ENCODE assay signal across 16 cellular contexts in the genomic region with DNA sequence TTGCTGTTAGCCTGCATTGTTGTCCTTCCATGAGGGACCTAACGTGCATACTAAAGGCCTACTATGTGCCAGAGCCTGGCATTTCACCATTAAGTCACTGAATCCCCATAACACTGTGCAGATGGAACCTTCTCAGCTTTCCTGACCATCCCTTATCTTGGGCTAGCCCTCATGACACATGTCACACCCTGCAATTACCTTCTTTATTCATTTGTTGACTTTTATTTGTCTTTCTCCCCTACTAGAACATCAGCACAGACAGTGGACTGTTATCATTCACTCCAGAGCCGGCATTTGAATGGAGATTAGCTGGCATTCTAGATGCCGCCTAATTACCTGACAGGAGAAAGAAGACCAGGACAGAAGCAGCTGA.
DNase-seq lines count a peak whose midpoint lies in the region; ATAC-seq and TF ChIP-seq lines count a peak whose summit lies in the region.
"Had no signal": no experiment of that assay in that cellular context is flagged by ENCODE, and none has a peak within 500 bp of the region (broad histone marks: within the 10 kb centered on the region; RNA-seq: fewer than 3 reads in every experiment).

No MANE protein-coding gene starts in this region.

- no peaks in the 10 kb centered on the region for H3K27me3 Mint-ChIP-seq in CD4-positive, alpha-beta memory T cell
- peaks cover 0 to 13% (median 3%) of the 10 kb centered on the region in 3 donors for H3K27me3 Mint-ChIP-seq in immature natural killer cell (ENCODE audit: low read depth in 3 of 3)
- H3K27me3 Mint-ChIP-seq in type B pancreatic cell = no peaks in the 10 kb centered on the region
- H3K27me3 Mint-ChIP-seq: B cell had no signal

- TF ChIP-seq CTCF in type B pancreatic cell (conservative IDR thresholded peaks at IDR 0.05) = no peak

- H3K27ac ChIP-seq in BLaER1 = peak overlapping the region; percentile 77
- H3K27ac ChIP-seq in CD4-positive, alpha-beta memory T cell (ENCODE audit: low read depth, low read length) = no peak overlapping the region

- peaks cover 18% of the 10 kb centered on the region for H3K36me3 ChIP-seq in BLaER1
- no peaks in the 10 kb centered on the region for H3K36me3 ChIP-seq in CD4-positive, alpha-beta memory T cell (ENCODE audit: insufficient read depth, low read length)

- H3K9ac ChIP-seq in BLaER1 = no peak overlapping the region

- H3K9me3 ChIP-seq in BLaER1 = no peaks in the 10 kb centered on the region
- no peaks in the 10 kb centered on the region for H3K9me3 ChIP-seq in CD4-positive, alpha-beta memory T cell (ENCODE audit: control insufficient read depth in 1 of 2, low read length in 2 of 2)
- H3K9me3 ChIP-seq: Caco-2 had no signal

- H3K27me3 ChIP-seq in BLaER1 = no peaks in the 10 kb centered on the region
- H3K27me3 ChIP-seq in CD4-positive, alpha-beta memory T cell (ENCODE audit: insufficient read depth, low read length) = no peaks in the 10 kb centered on the region

- H3K4me3 Mint-ChIP-seq in CD4-positive, alpha-beta memory T cell = peak overlapping the region in 3 of 8 donors; percentile 24 to 44 (median 31)
- H3K4me3 Mint-ChIP-seq in immature natural killer cell (peak overlapping the region; percentile 34 to 62 (median 51)), type B pancreatic cell (no peak overlapping the region)
- H3K4me3 Mint-ChIP-seq: B cell had no signal

- peaks cover 0 to 6% (median 0%) of the 10 kb centered on the region in 8 donors for H3K9me3 Mint-ChIP-seq in CD4-positive, alpha-beta memory T cell
- H3K9me3 Mint-ChIP-seq in immature natural killer cell = no peaks in the 10 kb centered on the region
- H3K9me3 Mint-ChIP-seq in type B pancreatic cell = no peaks in the 10 kb centered on the region

- H4K20me1 ChIP-seq in BLaER1 = no peaks in the 10 kb centered on the region

- no peaks in the 10 kb centered on the region for H3K36me3 Mint-ChIP-seq in CD4-positive, alpha-beta memory T cell
- no peaks in the 10 kb centered on the region for H3K36me3 Mint-ChIP-seq in immature natural killer cell
- no peaks in the 10 kb centered on the region for H3K36me3 Mint-ChIP-seq in type B pancreatic cell

- H3K4me2 ChIP-seq in BLaER1 = peak overlapping the region; percentile 69

- POLR2A ChIA-PET in CD4-positive, alpha-beta memory T cell (lab: Charles Lee; ENCODE audit: partially characterized antibody) = interaction anchor here (1.0 to 4.0 kb wide), 3 partner anchors 12 to 119 kb away, joined by 4 to 35 read pairs (median 12); no protein-coding TSS in a partner anchor

- no peak for ATAC-seq in GM21619 (IDR thresholded peaks at IDR 0.05; ENCODE audit: unreplicated experiment)
- ATAC-seq: Panc1 had no signal

- H3K4me1 ChIP-seq in BLaER1 = peaks cover 29% of the 10 kb centered on the region
- H3K4me1 ChIP-seq in CD4-positive, alpha-beta memory T cell (ENCODE audit: insufficient read depth, low read length) = peaks cover 22% of the 10 kb centered on the region
- H3K4me1 ChIP-seq: Caco-2 had no signal

- no peak for DNase-seq in CD4-positive, alpha-beta memory T cell
- DNase-seq in NCI-H748 treated with DMSO at 0.1 percent for 48 hours (lab: John Stamatoyannopoulos, UW) (peak; percentile 27), immature natural killer cell (no peak), putamen (ENCODE audit: low spot score) (no peak), type B pancreatic cell (ENCODE audit: extremely low spot score, unreplicated experiment) (no peak), NCI-H2227 (lab: John Stamatoyannopoulos, UW; ENCODE audit: unreplicated experiment) (no peak)
- DNase-seq: Caco-2, DMS53, MV-4-11, NCI-H1694, NCI-H774, SHP77 had no signal

- intact Hi-C loops in CD4-positive, alpha-beta memory T cell (cut with micrococcal nuclease) = no loop called here

- CTCF ChIA-PET in CD4-positive, alpha-beta memory T cell (lab: Charles Lee; ENCODE audit: partially characterized antibody) = interaction anchor here (1.9 kb wide), 1 partner anchor 38 kb away, joined by 5 read pairs; no protein-coding TSS in a partner anchor

- peak overlapping the region; percentile 40 to 94 (median 89) for H3K27ac Mint-ChIP-seq in CD4-positive, alpha-beta memory T cell
- H3K27ac Mint-ChIP-seq in immature natural killer cell (peak overlapping the region; percentile 90 to 99 (median 95)), type B pancreatic cell (no peak overlapping the region)
- H3K27ac Mint-ChIP-seq: B cell had no signal

- H3K4me3 ChIP-seq in BLaER1 = no peak overlapping the region
- H3K4me3 ChIP-seq in CD4-positive, alpha-beta memory T cell (ENCODE audit: low read length in 2 of 2) = no peak overlapping the region

- H3K4me1 Mint-ChIP-seq in CD4-positive, alpha-beta memory T cell = peaks cover 9 to 25% (median 20%) of the 10 kb centered on the region in 4 donors
- peaks cover 63 to 69% of the 10 kb centered on the region in 2 donors for H3K4me1 Mint-ChIP-seq in immature natural killer cell
- peaks cover 18% of the 10 kb centered on the region for H3K4me1 Mint-ChIP-seq in type B pancreatic cell (ENCODE audit: unreplicated experiment)
- H3K4me1 Mint-ChIP-seq: B cell had no signal
